In genomic region chr15:98983333-98983732, GRCh38 we compare ENCODE assay signal across 8 cellular contexts. TPM values are rescaled to one million over a fixed set of nuclear protein-coding genes. Genes with fewer than 3 reads are reported as not detected.
A peak's percentile ranks its signal among the peaks of the same experiment; 100 is the strongest.
DNase-seq lines count a peak whose midpoint lies in the region; ATAC-seq and TF ChIP-seq lines count a peak whose summit lies in the region.

No MANE protein-coding gene starts in this region.

- CTCF ChIA-PET in HEK293T (lab: Yijun Ruan, JAX), result interaction anchor here (0.6 kb wide), 3 partner anchors 14 to 86 kb away, joined by 3 read pairs; no protein-coding TSS in a partner anchor
- CTCF ChIA-PET in Panc1 (lab: Charles Lee), result no interaction called here

- peak overlapping the region; percentile 11 to 46 (median 30) for H3K9ac ChIP-seq in skeletal muscle tissue (ENCODE audit: low read depth in 1 of 3, low read length in 3 of 3)

- H3K4me1 ChIP-seq in Panc1 (ENCODE audit: control insufficient read depth, insufficient read depth, low read length) (0 out of 2 replicates have a peak, but pooled peaks cover 7% of the 10 kb centered on the region), skeletal muscle tissue (ENCODE audit: control insufficient read depth in 3 of 3, insufficient read depth in 3 of 3, low read length in 3 of 3) (peaks cover 2 to 35% (median 30%) of the 10 kb centered on the region in 3 donors), BE2C (no peaks in the 10 kb centered on the region)

- DNase-seq in HEK293T (ENCODE audit: extremely low spot score), result peak; percentile 55
- peak; percentile 24 for DNase-seq in Panc1 (ENCODE audit: low read depth, low spot score)
- peak; percentile 58 for DNase-seq in fibroblast of the conjunctiva (ENCODE audit: low read depth)
- no peak for DNase-seq in BE2C
- no peak for DNase-seq in stimulated activated naive CD8-positive, alpha-beta T cell treated with anti-CD3 and anti-CD28 coated beads, Interleukin-15, Interleukin-2, amounts not matched to agents 100 U/mL and 50 U/mL, for 24 hours
- DNase-seq in central memory CD4-positive, alpha-beta T cell, result no peak

- POLR2A ChIA-PET in HEK293T (lab: Yijun Ruan, JAX) (interaction anchor here (1.1 to 1.3 kb wide), 2 partner anchors 46 to 76 kb away, joined by 3 to 4 read pairs; no protein-coding TSS in a partner anchor), Panc1 (lab: Charles Lee) (no interaction called here)

- H3K27me3 ChIP-seq in Panc1 (ENCODE audit: control insufficient read depth, insufficient read depth, low read length) (no peaks in the 10 kb centered on the region), skeletal muscle tissue (ENCODE audit: control insufficient read depth in 3 of 3, insufficient read depth in 3 of 3, low read length in 3 of 3) (no peaks in the 10 kb centered on the region), BE2C (peaks cover 1% of the 10 kb centered on the region)

- ATAC-seq in Panc1, result 0 out of 2 replicates have a peak, but pooled peaks have one; percentile 36
- no peak for ATAC-seq in stimulated activated naive CD8-positive, alpha-beta T cell treated with anti-CD3 and anti-CD28 coated beads, Interleukin-15, Interleukin-2, amounts not matched to agents 100 U/mL and 50 U/mL, for 24 hours
- no peak for ATAC-seq in HG03108 (IDR thresholded peaks at IDR 0.05; ENCODE audit: unreplicated experiment)

- H3K27ac ChIP-seq in Panc1 (ENCODE audit: low read length) (no peak overlapping the region), skeletal muscle tissue (ENCODE audit: low read depth, low read length) (peak overlapping the region; percentile 88)

- H3K9me3 ChIP-seq in Panc1 (ENCODE audit: control insufficient read depth, insufficient read depth, low read depth, low read length) (no peaks in the 10 kb centered on the region), skeletal muscle tissue (ENCODE audit: control insufficient read depth in 3 of 3, low read length in 3 of 3) (no peaks in the 10 kb centered on the region), BE2C (peaks cover 3% of the 10 kb centered on the region; the same call in 1 of the 2 replicates)

- TF ChIP-seq CTCF in Panc1 (IDR thresholded peaks at IDR 0.05), result no peak
- no peak for TF ChIP-seq CTCF in BE2C (IDR thresholded peaks at IDR 0.05; ENCODE audit: low read depth, low read length)

- H3K36me3 ChIP-seq in Panc1 (ENCODE audit: control insufficient read depth, insufficient read depth, low read length) (no peaks in the 10 kb centered on the region), skeletal muscle tissue (ENCODE audit: control insufficient read depth in 3 of 3, insufficient read depth in 3 of 3, low read length in 3 of 3) (no peaks in the 10 kb centered on the region), BE2C (no peaks in the 10 kb centered on the region)

- in situ Hi-C loops in Panc1 (cut with HindIII; ENCODE audit: low pct_unique_long_range_greater_than_20kb, low sequenced_read_pairs), result no loop called here

- BruUV-seq in Panc1 (replicated peaks; lab: Mats Ljungman, UMichigan), result no TSS peak

- intact Hi-C loops in Panc1 (cut with micrococcal nuclease; ENCODE audit: unreplicated experiment), result no loop called here

- H3K4me3 ChIP-seq in Panc1 (ENCODE audit: low read depth in 2 of 2, low read length in 2 of 2) (no peak overlapping the region), skeletal muscle tissue (ENCODE audit: low read length in 3 of 3) (no peak overlapping the region), BE2C (ENCODE audit: low read depth, low read length) (no peak overlapping the region)

TF ChIP-seq in HEK293T, 16 proteins besides CTCF, POLR2A, EP300 and RAD21:
- TF ChIP-seq L3MBTL2 (conservative IDR thresholded peaks at IDR 0.05) (no peak), FOXK2 (IDR thresholded peaks at IDR 0.05) (no peak), FOXA1 (IDR thresholded peaks at IDR 0.05) (no peak), LEF1 (IDR thresholded peaks at IDR 0.05; ENCODE audit: borderline replicate concordance) (no peak), HDGF (IDR thresholded peaks at IDR 0.05; ENCODE audit: borderline replicate concordance) (no peak), FOXM1 (IDR thresholded peaks at IDR 0.05; ENCODE audit: borderline replicate concordance) (no peak), ELF4 (IDR thresholded peaks at IDR 0.05) (no peak), TARDBP (IDR thresholded peaks at IDR 0.05) (no peak), SP1 (IDR thresholded peaks at IDR 0.05) (no peak), ZNF384 (IDR thresholded peaks at IDR 0.05) (no peak)

RNA-seq across cellular contexts. Expression of gene PGPEP1L, which starts 24.3 kb away (rescaled TPM):
- total RNA-seq in Panc1 (2021; ENCODE audit: unreplicated experiment) (not detected), skeletal muscle tissue (1.0 TPM)
- polyA plus RNA-seq in Panc1 (2012; ENCODE audit: insufficient read length), result not detected
- not detected for polyA plus RNA-seq in BE2C (2012; ENCODE audit: insufficient read depth, insufficient read length, low read depth)

Comparison
In these comparisons a context has a peak if more than half of its experiments do, and no peak if none do; other contexts are left out.
1. DNase-seq: peak in HEK293T (single experiment), Panc1 (single experiment) and fibroblast of the conjunctiva (single experiment); none in BE2C (single experiment), stimulated activated naive CD8-positive, alpha-beta T cell treated with anti-CD3 and anti-CD28 coated beads, Interleukin-15, Interleukin-2, amounts not matched to agents 100 U/mL and 50 U/mL, for 24 hours (single experiment) and central memory CD4-positive, alpha-beta T cell (single experiment).